18 cellular contexts compared by ENCODE assay signal in genomic region chr2:172079416-172079815, GRCh38. TPM values are rescaled to one million over a fixed set of nuclear protein-coding genes. Genes with fewer than 3 reads are reported as not detected.
DNase-seq lines count a peak whose midpoint lies in the region; ATAC-seq and TF ChIP-seq lines count a peak whose summit lies in the region.
"Had no signal": no experiment of that assay in that cellular context is flagged by ENCODE, and none has a peak within 500 bp of the region (broad histone marks: within the 10 kb centered on the region; RNA-seq: fewer than 3 reads in every experiment).

No MANE protein-coding gene starts in this region.

- H3K27me3 Mint-ChIP-seq in activated naive CD4-positive, alpha-beta T cell treated with anti-CD3 and anti-CD28 coated beads, Interleukin-2, amount 10 ng/mL, durations not matched to agents 7 days and 5 days: peaks cover 87% of the 10 kb centered on the region
- H3K27me3 Mint-ChIP-seq in activated T-cell treated with anti-CD3 and anti-CD28 coated beads, Interleukin-2, amount 50 U/mL, for 24 hours: peaks cover 86% of the 10 kb centered on the region

- H2AFZ ChIP-seq in osteoblast (ENCODE audit: low read length): no peak overlapping the region
- H2AFZ ChIP-seq: GM23338 had no signal

- no peak overlapping the region for H3K4me2 ChIP-seq in osteoblast (ENCODE audit: insufficient read depth, low read length)
- H3K4me2 ChIP-seq: BLaER1 had no signal

- no peaks in the 10 kb centered on the region for H3K79me2 ChIP-seq in osteoblast (ENCODE audit: insufficient read depth, low read length)

- H3K27ac Mint-ChIP-seq in activated naive CD4-positive, alpha-beta T cell treated with anti-CD3 and anti-CD28 coated beads, Interleukin-2, amount 10 ng/mL, durations not matched to agents 7 days and 5 days: peak overlapping the region; percentile 75
- H3K27ac Mint-ChIP-seq in activated T-cell treated with anti-CD3 and anti-CD28 coated beads, Interleukin-2, amount 50 U/mL, for 24 hours: no peak overlapping the region
- H3K27ac Mint-ChIP-seq: GM23338, HFFc6 had no signal

- no peaks in the 10 kb centered on the region for H3K9me3 Mint-ChIP-seq in activated naive CD4-positive, alpha-beta T cell treated with anti-CD3 and anti-CD28 coated beads, Interleukin-2, amount 10 ng/mL, durations not matched to agents 7 days and 5 days
- H3K9me3 Mint-ChIP-seq in activated T-cell treated with anti-CD3 and anti-CD28 coated beads, Interleukin-2, amount 50 U/mL, for 24 hours: peaks cover 2% of the 10 kb centered on the region

- ATAC-seq in HG03139 (IDR thresholded peaks at IDR 0.05; ENCODE audit: unreplicated experiment) (no peak), HG03135 (IDR thresholded peaks at IDR 0.05; ENCODE audit: unreplicated experiment) (no peak)
- ATAC-seq: HCT116 had no signal

- CTCF ChIA-PET in activated naive CD4-positive, alpha-beta T cell treated with anti-CD3 and anti-CD28 coated beads, Interleukin-2, amount 10 ng/mL, durations not matched to agents 7 days and 5 days (lab: Charles Lee): no interaction called here

- H4K20me1 ChIP-seq in osteoblast (ENCODE audit: insufficient read depth, low read length): no peaks in the 10 kb centered on the region

- H3K27ac ChIP-seq in osteoblast (ENCODE audit: low read depth, low read length): no peak overlapping the region
- H3K27ac ChIP-seq: BLaER1, HL-60 had no signal

- H3K27me3 ChIP-seq in osteoblast (ENCODE audit: insufficient read depth, low read length): peaks cover 10% of the 10 kb centered on the region

- no peak for TF ChIP-seq CTCF in osteoblast (IDR thresholded peaks at IDR 0.05; ENCODE audit: extremely low read depth, low read depth, low read length)

- peaks cover 20% of the 10 kb centered on the region for H3K4me1 ChIP-seq in osteoblast (ENCODE audit: insufficient read depth, low read length)

- DNase-seq in activated naive CD4-positive, alpha-beta T cell treated with anti-CD3 and anti-CD28 coated beads, Interleukin-2, amount 10 ng/mL, durations not matched to agents 7 days and 5 days: no peak
- DNase-seq in activated naive CD4-positive, alpha-beta T cell treated with Interleukin-2 at 50 U/mL for 16 hours: no peak
- peak; percentile 73 for DNase-seq in cerebellar cortex (ENCODE audit: low spot score)
- peak; percentile 19 for DNase-seq in osteoblast (ENCODE audit: insufficient read length, low spot score, missing footprints)
- DNase-seq in activated T-cell treated with anti-CD3 and anti-CD28 coated beads, Interleukin-2, amount 50 U/mL, for 24 hours: no peak
- DNase-seq: 8988T, DMS153, DMS79, GF-D8 had no signal

- H3K4me1 Mint-ChIP-seq in activated naive CD4-positive, alpha-beta T cell treated with anti-CD3 and anti-CD28 coated beads, Interleukin-2, amount 10 ng/mL, durations not matched to agents 7 days and 5 days: peaks cover 31% of the 10 kb centered on the region
- H3K4me1 Mint-ChIP-seq in activated T-cell treated with anti-CD3 and anti-CD28 coated beads, Interleukin-2, amount 50 U/mL, for 24 hours (ENCODE audit: low read depth): peaks cover 15% of the 10 kb centered on the region

- H3K4me3 ChIP-seq in osteoblast (ENCODE audit: insufficient read depth, low read length): no peak overlapping the region
- H3K4me3 ChIP-seq: BLaER1 had no signal

- H3K4me3 Mint-ChIP-seq in activated naive CD4-positive, alpha-beta T cell treated with anti-CD3 and anti-CD28 coated beads, Interleukin-2, amount 10 ng/mL, durations not matched to agents 7 days and 5 days: no peak overlapping the region
- no peak overlapping the region for H3K4me3 Mint-ChIP-seq in activated T-cell treated with anti-CD3 and anti-CD28 coated beads, Interleukin-2, amount 50 U/mL, for 24 hours
- H3K4me3 Mint-ChIP-seq: HFFc6 had no signal

- H3K36me3 ChIP-seq in osteoblast (ENCODE audit: insufficient read depth, low read length): no peaks in the 10 kb centered on the region
- H3K36me3 ChIP-seq: BLaER1 had no signal

- peaks cover 12% of the 10 kb centered on the region for H3K36me3 Mint-ChIP-seq in activated naive CD4-positive, alpha-beta T cell treated with anti-CD3 and anti-CD28 coated beads, Interleukin-2, amount 10 ng/mL, durations not matched to agents 7 days and 5 days
- no peaks in the 10 kb centered on the region for H3K36me3 Mint-ChIP-seq in activated T-cell treated with anti-CD3 and anti-CD28 coated beads, Interleukin-2, amount 50 U/mL, for 24 hours (ENCODE audit: low read depth)

- H3K9me3 ChIP-seq in osteoblast (ENCODE audit: low read depth, low read length): no peaks in the 10 kb centered on the region

RNA-seq across cellular contexts. Expression of gene DLX1, which starts 5.9 kb away (rescaled TPM):
- total RNA-seq in osteoblast: 1.8 and 2.4 TPM in 2 replicates
- total RNA-seq: CD4-positive, alpha-beta memory T cell; GM23338; H7 had no signal

RNA-seq across cellular contexts. Expression of gene DLX2, which starts 23.3 kb away (rescaled TPM):
- 0.36 and 0.59 TPM in 2 replicates for total RNA-seq in osteoblast
- total RNA-seq: CD4-positive, alpha-beta memory T cell; H7 had no signal

Comparison
In these comparisons a context has a peak if more than half of its experiments do, and no peak if none do; other contexts are left out.
1. DNase-seq: peak in cerebellar cortex (single experiment) and osteoblast (single experiment); none in activated naive CD4-positive, alpha-beta T cell treated with anti-CD3 and anti-CD28 coated beads, Interleukin-2, amount 10 ng/mL, durations not matched to agents 7 days and 5 days (single experiment), activated naive CD4-positive, alpha-beta T cell treated with Interleukin-2 at 50 U/mL for 16 hours (single experiment) and activated T-cell treated with anti-CD3 and anti-CD28 coated beads, Interleukin-2, amount 50 U/mL, for 24 hours (single experiment).